1 cellular context compared by ENCODE assay signal in genomic region chrX:150352581-150352980, GRCh38.
TF ChIP-seq lines count a peak whose summit lies in the region.

No MANE protein-coding gene starts in this region.

TF ChIP-seq in IMR-90, 13 proteins besides CTCF, POLR2A, EP300 and RAD21 (continued from another document):
- TF ChIP-seq USF2 (IDR thresholded peaks at IDR 0.05; ENCODE audit: low read depth, low read length) (no peak), MXI1 (IDR thresholded peaks at IDR 0.05; ENCODE audit: borderline replicate concordance, low read depth, low read length) (no peak), CEBPB (IDR thresholded peaks at IDR 0.05; ENCODE audit: low read depth, low read length) (no peak), SMC3 (IDR thresholded peaks at IDR 0.05; ENCODE audit: low read depth, low read length) (no peak), ELK1 (IDR thresholded peaks at IDR 0.05; ENCODE audit: borderline replicate concordance, low read depth, low read length) (no peak), RFX5 (IDR thresholded peaks at IDR 0.05; ENCODE audit: low read depth, low read length) (no peak)
